Comparison of ENCODE assay signal across 30 cellular contexts in the genomic region with DNA sequence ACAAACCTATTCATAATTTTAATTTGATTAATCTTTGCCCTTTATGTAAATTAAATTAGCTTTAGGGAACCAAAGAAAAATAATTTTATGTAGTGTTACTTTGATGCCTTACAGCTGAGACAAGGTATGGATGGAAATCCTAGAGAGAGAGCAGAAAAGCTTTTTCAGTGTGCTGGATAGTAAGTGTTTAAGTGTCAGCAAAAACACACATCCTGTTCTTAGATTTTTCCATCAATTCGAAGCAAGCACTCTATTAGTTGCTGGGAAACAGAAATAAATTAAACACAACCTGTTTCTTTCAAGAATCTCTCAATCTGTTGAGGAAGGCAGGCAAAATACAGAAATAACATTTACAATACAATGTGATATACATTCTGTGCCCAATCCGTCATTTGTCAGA.
"Had no signal": no experiment of that assay in that cellular context is flagged by ENCODE, and none has a peak within 500 bp of the region (broad histone marks: within the 10 kb centered on the region; RNA-seq: fewer than 3 reads in every experiment).

No MANE protein-coding gene starts in this region.

- H3K9me3 Mint-ChIP-seq: activated CD4-positive, alpha-beta T cell treated with anti-CD3 and anti-CD28 coated beads, Interleukin-2, amount 10 ng/mL, durations not matched to agents 7 days and 5 days; activated naive CD4-positive, alpha-beta T cell treated with anti-CD3 and anti-CD28 coated beads for 36 hours; activated naive CD4-positive, alpha-beta T cell treated with anti-CD3 and anti-CD28 coated beads, Interleukin-2, amount 50 U/mL, for 72 hours; activated T-helper 1 cell treated with anti-CD3 and anti-CD28 coated beads, Interleukin-12 subunit alpha, Interleukin-12 subunit beta, Interleukin-2, Interleukin-4 antibody, amounts not matched to agents 30 ng/mL and 10 ng/mL and 1 ng/mL, durations not matched to agents 14 hours and 24 hours and 36 hours; brain; T-helper 1 cell treated with Interleukin-12 subunit alpha and Interleukin-12 subunit beta and Interleukin-4 antibody, amounts not matched to agents 30 μg/mL and 1 μg/mL, for 36 hours; T-helper 2 cell treated with Interferon-gamma antibody and Interleukin-4, amounts not matched to agents 5 μg/mL and 100 μg/mL, for 36 hours; WTC11 had no signal

- H3K27ac ChIP-seq: adrenal gland, KMS-11, PC-9, RWPE1, SK-N-MC had no signal

- H3K9me3 ChIP-seq: adrenal gland had no signal

- H3K4me3 Mint-ChIP-seq: activated CD4-positive, alpha-beta T cell treated with anti-CD3 and anti-CD28 coated beads for 36 hours; activated CD4-positive, alpha-beta T cell treated with anti-CD3 and anti-CD28 coated beads, Interleukin-2, amount 10 ng/mL, durations not matched to agents 7 days and 5 days; activated CD8-positive, alpha-beta T cell treated with anti-CD3 and anti-CD28 coated beads, Interleukin-2, amount 10 ng/mL, durations not matched to agents 7 days and 5 days; activated naive CD4-positive, alpha-beta T cell treated with anti-CD3 and anti-CD28 coated beads for 36 hours; activated T-cell treated with anti-CD3 and anti-CD28 coated beads, Interleukin-2, amount 50 U/mL, for 4 hours; activated T-helper 1 cell treated with anti-CD3 and anti-CD28 coated beads, Interleukin-12 subunit alpha, Interleukin-12 subunit beta, Interleukin-2, Interleukin-4 antibody, amounts not matched to agents 30 ng/mL and 10 ng/mL and 1 ng/mL, durations not matched to agents 14 hours and 24 hours and 36 hours; brain; T-helper 1 cell treated with Interleukin-12 subunit alpha and Interleukin-12 subunit beta and Interleukin-4 antibody, amounts not matched to agents 30 μg/mL and 1 μg/mL, for 36 hours; T-helper 2 cell treated with Interferon-gamma antibody and Interleukin-4, amounts not matched to agents 5 μg/mL and 100 μg/mL, for 36 hours; WTC11 had no signal

- H3K27me3 Mint-ChIP-seq: activated CD4-positive, alpha-beta T cell treated with anti-CD3 and anti-CD28 coated beads for 36 hours; activated CD4-positive, alpha-beta T cell treated with anti-CD3 and anti-CD28 coated beads, Interleukin-2, amount 10 ng/mL, durations not matched to agents 7 days and 5 days; brain had no signal

- H3K27ac Mint-ChIP-seq: activated CD4-positive, alpha-beta T cell treated with anti-CD3 and anti-CD28 coated beads for 36 hours; activated CD4-positive, alpha-beta T cell treated with anti-CD3 and anti-CD28 coated beads, Interleukin-2, amount 10 ng/mL, durations not matched to agents 7 days and 5 days; activated CD8-positive, alpha-beta T cell treated with anti-CD3 and anti-CD28 coated beads, Interleukin-2, amount 10 ng/mL, durations not matched to agents 7 days and 5 days; activated naive CD4-positive, alpha-beta T cell treated with anti-CD3 and anti-CD28 coated beads for 36 hours; activated naive CD4-positive, alpha-beta T cell treated with anti-CD3 and anti-CD28 coated beads, Interleukin-2, amount 50 U/mL, for 72 hours; activated T-helper 1 cell treated with anti-CD3 and anti-CD28 coated beads, Interleukin-12 subunit alpha, Interleukin-12 subunit beta, Interleukin-2, Interleukin-4 antibody, amounts not matched to agents 30 ng/mL and 10 ng/mL and 1 ng/mL, durations not matched to agents 14 hours and 24 hours and 36 hours; brain; T-helper 1 cell treated with Interleukin-12 subunit alpha and Interleukin-12 subunit beta and Interleukin-4 antibody, amounts not matched to agents 30 μg/mL and 1 μg/mL, for 36 hours; T-helper 2 cell treated with Interferon-gamma antibody and Interleukin-4, amounts not matched to agents 5 μg/mL and 100 μg/mL, for 36 hours; WTC11 had no signal

- H3K36me3 ChIP-seq: adrenal gland had no signal

- H2AFZ ChIP-seq: PC-9 had no signal

- H3K4me1 Mint-ChIP-seq: activated CD4-positive, alpha-beta T cell treated with anti-CD3 and anti-CD28 coated beads for 36 hours; activated CD4-positive, alpha-beta T cell treated with anti-CD3 and anti-CD28 coated beads, Interleukin-2, amount 10 ng/mL, durations not matched to agents 7 days and 5 days; WTC11 had no signal

- DNase-seq: activated CD4-positive, alpha-beta T cell treated with anti-CD3 and anti-CD28 coated beads for 36 hours; activated CD4-positive, alpha-beta T cell treated with anti-CD3 and anti-CD28 coated beads, Interleukin-2, amount 10 ng/mL, durations not matched to agents 7 days and 5 days; activated CD4-positive, alpha-beta T cell treated with anti-CD3 and anti-CD28 coated beads, Interleukin-2, amount 50 U/mL, for 48 hours; activated CD8-positive, alpha-beta T cell treated with anti-CD3 and anti-CD28 coated beads, Interleukin-2, amount 10 ng/mL, durations not matched to agents 7 days and 5 days; activated gamma-delta T cell treated with Interleukin-2 at 50 U/mL for 16 hours; activated naive CD4-positive, alpha-beta T cell treated with anti-CD3 and anti-CD28 coated beads for 36 hours; activated T-cell treated with anti-CD3 and anti-CD28 coated beads, Interleukin-2, amount 50 U/mL, for 4 hours; adrenal gland; caudate nucleus; cerebellar nuclear complex; NCI-H1092 treated with DMSO at 0.1 percent for 48 hours; NCI-H1417 treated with DMSO at 0.1 percent for 48 hours; NCI-H1694 treated with DMSO at 0.1 percent for 48 hours; NCI-H2029; NCI-H2171 treated with DMSO at 0.1 percent for 48 hours; NCI-H2227 treated with DMSO at 0.1 percent for 48 hours; NCI-H446; NCI-H510A treated with DMSO at 0.1 percent for 48 hours; NCI-H526 treated with DMSO at 0.1 percent for 48 hours; PC-9; SIG-M5 had no signal

- H3K4me2 ChIP-seq: KMS-11, PC-9 had no signal

- H3K4me1 ChIP-seq: adrenal gland had no signal

- H3K4me3 ChIP-seq: adrenal gland, PC-9, SK-N-MC had no signal

- H3K36me3 Mint-ChIP-seq: activated naive CD4-positive, alpha-beta T cell treated with anti-CD3 and anti-CD28 coated beads, Interleukin-2, amount 50 U/mL, for 72 hours; brain; WTC11 had no signal

- H3K27me3 ChIP-seq: adrenal gland had no signal

- H3K9ac ChIP-seq: KMS-11 had no signal
